1 cellular context compared by ENCODE assay signal in genomic region chr16:46862555-46863447, GRCh38.
TF ChIP-seq lines count a peak whose summit lies in the region.

No MANE protein-coding gene starts in this region.

TF ChIP-seq in K562, 482 proteins besides CTCF, POLR2A, EP300 and RAD21 (continued from another document):
- TF ChIP-seq ZBTB49 (CRISPR knock-in tag; IDR thresholded peaks at IDR 0.05; ENCODE audit: borderline replicate concordance) (no peak), NEUROD1 (IDR thresholded peaks at IDR 0.05; ENCODE audit: borderline replicate concordance, low read depth, low read length, partially characterized antibody) (no peak), ZNF766 (CRISPR knock-in tag; conservative IDR thresholded peaks at IDR 0.05) (peak; percentile 78), RNF219 (CRISPR knock-in tag; IDR thresholded peaks at IDR 0.05) (no peak), MECOM (CRISPR knock-in tag; IDR thresholded peaks at IDR 0.05) (no peak), PRDM10 (IDR thresholded peaks at IDR 0.05; ENCODE audit: partially characterized antibody) (peak; percentile 79), HMBOX1 (IDR thresholded peaks at IDR 0.05) (peak; percentile 35; the same call in 1 of the 2 replicates), HIVEP1 (CRISPR knock-in tag; IDR thresholded peaks at IDR 0.05) (no peak), FOXK2 (conservative IDR thresholded peaks at IDR 0.05 in 1 of 2, IDR thresholded peaks at IDR 0.05 in 1 of 2; ENCODE audit: low read depth in 2 of 2) (no peak), NRF1 (conservative IDR thresholded peaks at IDR 0.05 in 1 of 2, IDR thresholded peaks at IDR 0.05 in 1 of 2) (no peak), CHD2 (IDR thresholded peaks at IDR 0.05; ENCODE audit: low read depth, low read length) (no peak), ZKSCAN1 (IDR thresholded peaks at IDR 0.05; ENCODE audit: low read depth, low read length) (no peak), RFX5 (IDR thresholded peaks at IDR 0.05; ENCODE audit: low read depth, low read length) (no peak), HMGN3 (IDR thresholded peaks at IDR 0.05; ENCODE audit: borderline replicate concordance, extremely low read depth, insufficient read length, low read depth, low read length) (no peak), L3MBTL2 (IDR thresholded peaks at IDR 0.05) (peak; percentile 51), ZBTB12 (CRISPR knock-in tag; IDR thresholded peaks at IDR 0.05) (no peak), TCFL5 (CRISPR knock-in tag; conservative IDR thresholded peaks at IDR 0.05) (no peak), CHD4 (IDR thresholded peaks at IDR 0.05; ENCODE audit: insufficient read depth, insufficient replicate concordance, low read depth, low read length, poor library complexity, severe bottlenecking) (no peak), RBFOX2 (IDR thresholded peaks at IDR 0.05; ENCODE audit: low read depth, low read length) (no peak), BRCA1 (IDR thresholded peaks at IDR 0.05) (no peak), BRCA1 (CRISPR knock-in tag; IDR thresholded peaks at IDR 0.05) (no peak), TAF15 (IDR thresholded peaks at IDR 0.05; ENCODE audit: low read depth, low read length) (no peak), MYC (IDR thresholded peaks at IDR 0.05; ENCODE audit: low read depth, low read length) (no peak), MYC (CRISPR knock-in tag; IDR thresholded peaks at IDR 0.05; ENCODE audit: borderline replicate concordance, low read depth) (no peak), LCOR (CRISPR knock-in tag; IDR thresholded peaks at IDR 0.05) (no peak), ZNF695 (CRISPR knock-in tag; IDR thresholded peaks at IDR 0.05) (no peak), JUND (IDR thresholded peaks at IDR 0.05; ENCODE audit: borderline replicate concordance, low read depth, low read length) (no peak), JUND (tag; IDR thresholded peaks at IDR 0.05; ENCODE audit: borderline replicate concordance, low read depth, low read length) (no peak)
- TF ChIP-seq, protein P1, sequence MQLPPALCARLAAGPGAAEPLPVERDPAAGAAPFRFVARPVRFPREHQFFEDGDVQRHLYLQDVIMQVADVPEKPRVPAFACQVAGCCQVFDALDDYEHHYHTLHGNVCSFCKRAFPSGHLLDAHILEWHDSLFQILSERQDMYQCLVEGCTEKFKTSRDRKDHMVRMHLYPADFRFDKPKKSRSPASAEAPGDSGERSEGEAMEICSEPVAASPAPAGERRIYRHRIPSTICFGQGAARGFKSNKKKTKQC (CRISPR knock-in tag; IDR thresholded peaks at IDR 0.05) = no peak
